Comparison of ENCODE assay signal across 8 cellular contexts in genomic region chr22:37849089-37849751, GRCh38. TPM values are rescaled to one million over a fixed set of nuclear protein-coding genes. Genes with fewer than 3 reads are reported as not detected.
DNase-seq lines count a peak whose midpoint lies in the region; ATAC-seq and TF ChIP-seq lines count a peak whose summit lies in the region.

TSS of gene EIF3L (plus strand) at chr22:37849419. CDS start at chr22:37849450, 31 bp downstream.

- peak in 1 of 4 donors; percentile 45 for TF ChIP-seq EP300 in upper lobe of left lung (IDR thresholded peaks at IDR 0.05)

- WGBS in upper lobe of left lung, 2 donors: 0 to 1% methylated on average over 21 to 44 of the region's 49 CpGs

- peaks cover 14 to 35% (median 25%) of the 10 kb centered on the region in 4 donors for H3K36me3 ChIP-seq in upper lobe of left lung

- peaks cover 31% of the 10 kb centered on the region for H3K4me1 Mint-ChIP-seq in T-helper 1 cell treated with Interleukin-12 subunit alpha and Interleukin-12 subunit beta and Interleukin-4 antibody, amounts not matched to agents 30 μg/mL and 1 μg/mL, for 36 hours (ENCODE audit: low read depth)

- peaks cover 19 to 31% (median 23%) of the 10 kb centered on the region in 4 donors for H3K4me1 ChIP-seq in upper lobe of left lung

- H3K9me3 ChIP-seq in upper lobe of left lung: no peaks in the 10 kb centered on the region

- no peaks in the 10 kb centered on the region for H3K27me3 ChIP-seq in upper lobe of left lung

- peak in 1 of 6 experiments; percentile 22 for TF ChIP-seq CTCF in upper lobe of left lung (IDR thresholded peaks at IDR 0.05)

- H3K9me3 Mint-ChIP-seq in T-helper 1 cell treated with Interleukin-12 subunit alpha and Interleukin-12 subunit beta and Interleukin-4 antibody, amounts not matched to agents 30 μg/mL and 1 μg/mL, for 36 hours: no peaks in the 10 kb centered on the region

- ATAC-seq in HG02623 (IDR thresholded peaks at IDR 0.05; ENCODE audit: unreplicated experiment): peak; percentile 53
- peak; percentile 89 to 93 for ATAC-seq in left cardiac atrium
- ATAC-seq in upper lobe of left lung (ENCODE audit: low FRiP score in 2 of 2): peak; percentile 94 to 95

- DNase-seq in NCI-H1436 treated with DMSO at 0.1 percent for 48 hours (lab: John Stamatoyannopoulos, UW): peak; percentile 51
- DNase-seq in amniotic stem cell (lab: John Stamatoyannopoulos, UW): peak; percentile 69
- DNase-seq in left cardiac atrium: peak; percentile 92
- DNase-seq in posterior vena cava (ENCODE audit: low spot score): peak; percentile 97
- peak; percentile 94 to 97 for DNase-seq in upper lobe of left lung

- peak within 1 kb of the TSS; percentile 98 for H3K27ac Mint-ChIP-seq in T-helper 1 cell treated with Interleukin-12 subunit alpha and Interleukin-12 subunit beta and Interleukin-4 antibody, amounts not matched to agents 30 μg/mL and 1 μg/mL, for 36 hours

- H3K4me3 ChIP-seq in GM08714 (ENCODE audit: low read length): peak within 1 kb of the TSS; percentile 95
- H3K4me3 ChIP-seq in upper lobe of left lung: peak within 1 kb of the TSS; percentile 57 to 87 (median 74)

- TF ChIP-seq POLR2A in upper lobe of left lung (IDR thresholded peaks at IDR 0.05): peak; percentile 50 to 91 (median 82)

- H3K36me3 Mint-ChIP-seq in T-helper 1 cell treated with Interleukin-12 subunit alpha and Interleukin-12 subunit beta and Interleukin-4 antibody, amounts not matched to agents 30 μg/mL and 1 μg/mL, for 36 hours (ENCODE audit: low read depth): peaks cover 30% of the 10 kb centered on the region

- intact Hi-C loops in left cardiac atrium (cut with DNase I): no loop called here
- intact Hi-C loops in posterior vena cava (cut with DNase I): no loop called here

- H3K27me3 Mint-ChIP-seq in T-helper 1 cell treated with Interleukin-12 subunit alpha and Interleukin-12 subunit beta and Interleukin-4 antibody, amounts not matched to agents 30 μg/mL and 1 μg/mL, for 36 hours (ENCODE audit: low read depth): no peaks in the 10 kb centered on the region

- peak within 1 kb of the TSS; percentile 87 for H3K4me3 Mint-ChIP-seq in T-helper 1 cell treated with Interleukin-12 subunit alpha and Interleukin-12 subunit beta and Interleukin-4 antibody, amounts not matched to agents 30 μg/mL and 1 μg/mL, for 36 hours

- peak within 1 kb of the TSS; percentile 87 to 94 (median 92) for H3K27ac ChIP-seq in upper lobe of left lung

RNA-seq across cellular contexts. Expression of gene EIF3L, which starts in this region (rescaled TPM):
- total RNA-seq in left cardiac atrium (100 to 1,000 TPM; 282 to 298 TPM), posterior vena cava (100 to 1,000 TPM; 260 to 267 TPM), upper lobe of left lung (100 to 1,000 TPM; 130 to 418 (median 248) TPM)

Comparison
In these comparisons a context has a peak if more than half of its experiments do, and no peak if none do; other contexts are left out.
1. Peak in every context shown above with its lines: DNase-seq, ATAC-seq, H3K4me3 ChIP-seq and H3K27ac ChIP-seq.